Comparison of ENCODE assay signal across 8 cellular contexts in the genomic region with DNA sequence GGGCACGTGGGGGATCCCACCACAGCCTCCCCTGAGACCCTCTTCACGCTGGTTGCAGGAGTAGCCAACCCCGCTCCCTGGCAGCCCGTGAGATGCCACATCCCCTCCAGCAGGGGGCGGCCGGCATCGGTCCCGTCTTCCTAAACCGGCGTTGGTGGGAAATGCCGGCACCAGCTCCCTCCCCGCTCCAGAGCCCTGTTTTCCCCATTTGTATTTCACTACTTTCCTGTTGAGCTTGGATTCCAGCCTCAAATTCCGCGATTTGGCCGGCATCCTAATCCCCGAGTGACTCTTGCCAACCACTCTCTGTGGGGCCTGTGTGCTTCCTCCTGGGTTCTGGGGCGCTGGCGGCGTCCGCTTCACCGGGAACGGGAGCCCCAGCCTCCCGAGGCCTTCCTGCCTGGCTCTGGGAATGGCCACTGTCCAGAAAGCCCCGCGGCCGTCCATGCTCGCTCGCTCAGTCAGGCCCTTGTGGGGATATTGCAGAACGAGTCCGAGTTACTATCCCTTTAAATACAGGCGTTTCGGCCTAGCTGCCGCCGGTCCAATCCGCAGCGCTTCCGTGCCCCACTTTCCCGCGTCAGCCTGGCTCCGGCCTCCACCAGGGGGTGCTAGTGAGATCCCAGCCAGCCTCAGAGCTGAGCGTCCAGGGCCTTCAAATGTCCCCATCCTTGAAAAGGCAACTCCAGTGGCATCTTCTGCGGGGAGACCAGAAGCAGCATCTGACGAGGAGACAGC. TPM values are rescaled to one million over a fixed set of nuclear protein-coding genes. Genes with fewer than 3 reads are reported as not detected.
A peak's percentile ranks its signal among the peaks of the same experiment; 100 is the strongest.
DNase-seq lines count a peak whose midpoint lies in the region; ATAC-seq and TF ChIP-seq lines count a peak whose summit lies in the region.

No MANE protein-coding gene starts in this region.

- no peaks in the 10 kb centered on the region for H3K9me3 ChIP-seq in liver (ENCODE audit: control insufficient read depth in 4 of 4, low read length in 3 of 4)

- peak overlapping the region; percentile 98 to 100 for H3K9ac ChIP-seq in liver (ENCODE audit: low read depth in 1 of 2, low read length in 2 of 2)

- TF ChIP-seq RAD21 in liver (IDR thresholded peaks at IDR 0.05), result peak; percentile 71 to 82

- H3K27me3 ChIP-seq in liver (ENCODE audit: control insufficient read depth in 4 of 4, insufficient read depth in 4 of 4, low read length in 3 of 4), result no peaks in the 10 kb centered on the region

- H3K36me3 ChIP-seq in liver (ENCODE audit: control insufficient read depth in 4 of 4, insufficient read depth in 3 of 4, low read depth in 1 of 4, low read length in 3 of 4), result no peaks in the 10 kb centered on the region

- WGBS in liver, result under 1% methylated on average over 43 of the region's 43 CpGs

- DNase-seq in AG20443 (ENCODE audit: low spot score) (peak; percentile 94), NCI-H526 (lab: John Stamatoyannopoulos, UW) (peak; percentile 65 to 88), dermis blood vessel endothelial cell (peak; percentile 90)
- DNase-seq in activated CD4-positive, alpha-beta T cell treated with anti-CD3 and anti-CD28 coated beads, Interleukin-2, amount 50 U/mL, for 4 hours, result peak; percentile 78 to 80
- peak; percentile 90 to 91 for DNase-seq in stimulated activated CD4-positive, alpha-beta T cell treated with anti-CD3 and anti-CD28 coated beads, Interleukin-2, amount 100 ng/mL, for 48 hours

- peaks cover 2 to 44% (median 11%) of the 10 kb centered on the region in 4 donors for H3K4me1 ChIP-seq in liver (ENCODE audit: control insufficient read depth in 4 of 4, insufficient read depth in 4 of 4, low read length in 3 of 4)

- peak overlapping the region; percentile 99 to 100 for H3K27ac ChIP-seq in liver (ENCODE audit: low read depth in 1 of 2, low read length in 2 of 2)

- TF ChIP-seq CTCF in liver (IDR thresholded peaks at IDR 0.05; ENCODE audit: low read depth, low read length, missing input control), result peak; percentile 98

- ATAC-seq in GM18907 (IDR thresholded peaks at IDR 0.05; ENCODE audit: unreplicated experiment), result peak; percentile 94
- peak; percentile 88 for ATAC-seq in HG03196 (IDR thresholded peaks at IDR 0.05; ENCODE audit: unreplicated experiment)

- H3K4me3 ChIP-seq in liver (ENCODE audit: low read depth in 1 of 3, low read length in 3 of 3), result peak overlapping the region; percentile 72 to 92 (median 79)

TF ChIP-seq in liver, 16 proteins besides CTCF, POLR2A, EP300 and RAD21:
- TF ChIP-seq RXRA (IDR thresholded peaks at IDR 0.05) (no peak), YY1 (IDR thresholded peaks at IDR 0.05) (peak; percentile 60), SP1 (IDR thresholded peaks at IDR 0.05) (peak; percentile 15), EGR1 (IDR thresholded peaks at IDR 0.05; ENCODE audit: low read depth in 2 of 2) (no peak), GABPA (IDR thresholded peaks at IDR 0.05 in 1 of 2, conservative IDR thresholded peaks at IDR 0.05 in 1 of 2) (no peak), TAF1 (conservative IDR thresholded peaks at IDR 0.05) (peak; percentile 34), HNF4G (IDR thresholded peaks at IDR 0.05) (no peak), NR2F2 (IDR thresholded peaks at IDR 0.05) (no peak), FOXA2 (IDR thresholded peaks at IDR 0.05) (no peak), JUND (IDR thresholded peaks at IDR 0.05) (no peak), HNF4A (conservative IDR thresholded peaks at IDR 0.05) (no peak), FOXA1 (IDR thresholded peaks at IDR 0.05) (no peak)
- TF ChIP-seq, protein P1, sequence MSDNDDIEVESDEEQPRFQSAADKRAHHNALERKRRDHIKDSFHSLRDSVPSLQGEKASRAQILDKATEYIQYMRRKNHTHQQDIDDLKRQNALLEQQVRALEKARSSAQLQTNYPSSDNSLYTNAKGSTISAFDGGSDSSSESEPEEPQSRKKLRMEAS (IDR thresholded peaks at IDR 0.05), result peak; percentile 56
- TF ChIP-seq, protein P2, sequence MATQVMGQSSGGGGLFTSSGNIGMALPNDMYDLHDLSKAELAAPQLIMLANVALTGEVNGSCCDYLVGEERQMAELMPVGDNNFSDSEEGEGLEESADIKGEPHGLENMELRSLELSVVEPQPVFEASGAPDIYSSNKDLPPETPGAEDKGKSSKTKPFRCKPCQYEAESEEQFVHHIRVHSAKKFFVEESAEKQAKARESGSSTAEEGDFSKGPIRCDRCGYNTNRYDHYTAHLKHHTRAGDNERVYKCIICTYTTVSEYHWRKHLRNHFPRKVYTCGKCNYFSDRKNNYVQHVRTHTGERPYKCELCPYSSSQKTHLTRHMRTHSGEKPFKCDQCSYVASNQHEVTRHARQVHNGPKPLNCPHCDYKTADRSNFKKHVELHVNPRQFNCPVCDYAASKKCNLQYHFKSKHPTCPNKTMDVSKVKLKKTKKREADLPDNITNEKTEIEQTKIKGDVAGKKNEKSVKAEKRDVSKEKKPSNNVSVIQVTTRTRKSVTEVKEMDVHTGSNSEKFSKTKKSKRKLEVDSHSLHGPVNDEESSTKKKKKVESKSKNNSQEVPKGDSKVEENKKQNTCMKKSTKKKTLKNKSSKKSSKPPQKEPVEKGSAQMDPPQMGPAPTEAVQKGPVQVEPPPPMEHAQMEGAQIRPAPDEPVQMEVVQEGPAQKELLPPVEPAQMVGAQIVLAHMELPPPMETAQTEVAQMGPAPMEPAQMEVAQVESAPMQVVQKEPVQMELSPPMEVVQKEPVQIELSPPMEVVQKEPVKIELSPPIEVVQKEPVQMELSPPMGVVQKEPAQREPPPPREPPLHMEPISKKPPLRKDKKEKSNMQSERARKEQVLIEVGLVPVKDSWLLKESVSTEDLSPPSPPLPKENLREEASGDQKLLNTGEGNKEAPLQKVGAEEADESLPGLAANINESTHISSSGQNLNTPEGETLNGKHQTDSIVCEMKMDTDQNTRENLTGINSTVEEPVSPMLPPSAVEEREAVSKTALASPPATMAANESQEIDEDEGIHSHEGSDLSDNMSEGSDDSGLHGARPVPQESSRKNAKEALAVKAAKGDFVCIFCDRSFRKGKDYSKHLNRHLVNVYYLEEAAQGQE (IDR thresholded peaks at IDR 0.05), result peak; percentile 13
- TF ChIP-seq, protein P3, sequence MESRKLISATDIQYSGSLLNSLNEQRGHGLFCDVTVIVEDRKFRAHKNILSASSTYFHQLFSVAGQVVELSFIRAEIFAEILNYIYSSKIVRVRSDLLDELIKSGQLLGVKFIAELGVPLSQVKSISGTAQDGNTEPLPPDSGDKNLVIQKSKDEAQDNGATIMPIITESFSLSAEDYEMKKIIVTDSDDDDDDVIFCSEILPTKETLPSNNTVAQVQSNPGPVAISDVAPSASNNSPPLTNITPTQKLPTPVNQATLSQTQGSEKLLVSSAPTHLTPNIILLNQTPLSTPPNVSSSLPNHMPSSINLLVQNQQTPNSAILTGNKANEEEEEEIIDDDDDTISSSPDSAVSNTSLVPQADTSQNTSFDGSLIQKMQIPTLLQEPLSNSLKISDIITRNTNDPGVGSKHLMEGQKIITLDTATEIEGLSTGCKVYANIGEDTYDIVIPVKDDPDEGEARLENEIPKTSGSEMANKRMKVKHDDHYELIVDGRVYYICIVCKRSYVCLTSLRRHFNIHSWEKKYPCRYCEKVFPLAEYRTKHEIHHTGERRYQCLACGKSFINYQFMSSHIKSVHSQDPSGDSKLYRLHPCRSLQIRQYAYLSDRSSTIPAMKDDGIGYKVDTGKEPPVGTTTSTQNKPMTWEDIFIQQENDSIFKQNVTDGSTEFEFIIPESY (IDR thresholded peaks at IDR 0.05), result no peak
- TF ChIP-seq, protein P4, sequence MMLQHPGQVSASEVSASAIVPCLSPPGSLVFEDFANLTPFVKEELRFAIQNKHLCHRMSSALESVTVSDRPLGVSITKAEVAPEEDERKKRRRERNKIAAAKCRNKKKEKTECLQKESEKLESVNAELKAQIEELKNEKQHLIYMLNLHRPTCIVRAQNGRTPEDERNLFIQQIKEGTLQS (IDR thresholded peaks at IDR 0.05), result no peak
TF ChIP-seq in liver: peak in this region for 5.

RNA-seq across cellular contexts. Expression of a gene that starts 8.1 kb away (rescaled TPM):
- total RNA-seq in dermis blood vessel endothelial cell (0.17 and 0.33 TPM in 2 replicates), liver (10 to 100 TPM in 1 of 2 donors, under 1 TPM in 1; 0.28 to 46.9 TPM)
- 10 to 100 TPM in 1 of 2 donors, 1 to 10 TPM in 1; 6.5 to 11.6 TPM for polyA plus RNA-seq in liver

Comparison
In these comparisons a context has a peak if more than half of its experiments do, and no peak if none do; other contexts are left out.
1. Peak in every context shown above with its lines: DNase-seq, ATAC-seq, H3K4me3 ChIP-seq and H3K27ac ChIP-seq.